ENCODE assay signal across 9 cellular contexts in genomic region chr12:121036810-121037326, GRCh38. TPM values are rescaled to one million over a fixed set of nuclear protein-coding genes. Genes with fewer than 3 reads are reported as not detected.
DNase-seq lines count a peak whose midpoint lies in the region; ATAC-seq and TF ChIP-seq lines count a peak whose summit lies in the region.
"Had no signal": no experiment of that assay in that cellular context is flagged by ENCODE, and none has a peak within 500 bp of the region (broad histone marks: within the 10 kb centered on the region; RNA-seq: fewer than 3 reads in every experiment).

No MANE protein-coding gene starts in this region.

- H3K4me3 ChIP-seq in upper lobe of right lung: no peak overlapping the region
- no peak overlapping the region for H3K4me3 ChIP-seq in mesendoderm (ENCODE audit: low read length)
- H3K4me3 ChIP-seq: adrenal gland had no signal

- peak; percentile 59 for DNase-seq in activated naive CD4-positive, alpha-beta T cell treated with Interleukin-2 at 50 U/mL for 16 hours
- no peak for DNase-seq in activated naive CD4-positive, alpha-beta T cell (lab: John Stamatoyannopoulos, UW)
- peak; percentile 62 for DNase-seq in activated CD8-positive, alpha-beta memory T cell treated with anti-CD3 and anti-CD28 coated beads, Interleukin-2, amount 10 ng/mL, durations not matched to agents 7 days and 5 days
- DNase-seq in fibroblast of peridontal ligament (ENCODE audit: extremely low read depth): peak; percentile 88
- peak; percentile 18 for DNase-seq in upper lobe of right lung
- DNase-seq in progenitor cell of endocrine pancreas (ENCODE audit: low spot score, unreplicated experiment): no peak
- no peak for DNase-seq in mesendoderm
- DNase-seq: adrenal gland had no signal

- H3K36me3 ChIP-seq in upper lobe of right lung: no peaks in the 10 kb centered on the region
- H3K36me3 ChIP-seq in mesendoderm (ENCODE audit: control insufficient read depth, insufficient read depth, low read length): no peaks in the 10 kb centered on the region
- H3K36me3 ChIP-seq: adrenal gland had no signal

- no peak overlapping the region for H2BK15ac ChIP-seq in mesendoderm (replicated peaks; ENCODE audit: low read depth)

- no peaks in the 10 kb centered on the region for H3K9me3 ChIP-seq in upper lobe of right lung
- H3K9me3 ChIP-seq: adrenal gland had no signal

- peaks cover 59% of the 10 kb centered on the region for H3K4me1 Mint-ChIP-seq in activated CD8-positive, alpha-beta memory T cell treated with anti-CD3 and anti-CD28 coated beads, Interleukin-2, amount 10 ng/mL, durations not matched to agents 7 days and 5 days
- H3K4me1 Mint-ChIP-seq in progenitor cell of endocrine pancreas (ENCODE audit: low read depth): no peaks in the 10 kb centered on the region

- peak overlapping the region; percentile 93 for H3K4me3 Mint-ChIP-seq in activated CD8-positive, alpha-beta memory T cell treated with anti-CD3 and anti-CD28 coated beads, Interleukin-2, amount 10 ng/mL, durations not matched to agents 7 days and 5 days
- no peak overlapping the region for H3K4me3 Mint-ChIP-seq in progenitor cell of endocrine pancreas (ENCODE audit: low read depth)

- H2BK5ac ChIP-seq in mesendoderm (ENCODE audit: low read length): no peak overlapping the region

- no peaks in the 10 kb centered on the region for H3K79me1 ChIP-seq in mesendoderm (ENCODE audit: low read length)

- H2AK5ac ChIP-seq in mesendoderm (ENCODE audit: low read length): no peak overlapping the region

- H3K23ac ChIP-seq in mesendoderm (ENCODE audit: low read length): no peak overlapping the region

- H3K27me3 ChIP-seq in upper lobe of right lung (no peaks in the 10 kb centered on the region), mesendoderm (ENCODE audit: insufficient read depth, low read length, poor library complexity) (no peaks in the 10 kb centered on the region)
- H3K27me3 ChIP-seq: adrenal gland had no signal

- H3K36me3 Mint-ChIP-seq in activated CD8-positive, alpha-beta memory T cell treated with anti-CD3 and anti-CD28 coated beads, Interleukin-2, amount 10 ng/mL, durations not matched to agents 7 days and 5 days: peaks cover 68% of the 10 kb centered on the region
- H3K36me3 Mint-ChIP-seq in progenitor cell of endocrine pancreas (ENCODE audit: insufficient read depth): no peaks in the 10 kb centered on the region

- H3K4me2 ChIP-seq in mesendoderm (ENCODE audit: low read length): no peak overlapping the region

- TF ChIP-seq CTCF in upper lobe of right lung (IDR thresholded peaks at IDR 0.05) (no peak), progenitor cell of endocrine pancreas (IDR thresholded peaks at IDR 0.05; ENCODE audit: unreplicated experiment) (no peak)

- H3K4me1 ChIP-seq in upper lobe of right lung (peaks cover 7% of the 10 kb centered on the region), mesendoderm (ENCODE audit: control insufficient read depth, low read depth, low read length) (no peaks in the 10 kb centered on the region)

- CTCF ChIA-PET in activated CD8-positive, alpha-beta memory T cell treated with anti-CD3 and anti-CD28 coated beads, Interleukin-2, amount 10 ng/mL, durations not matched to agents 7 days and 5 days (lab: Charles Lee): interaction anchor here (1.2 to 7.8 kb wide), 4 partner anchors 21 to 92 kb away, joined by 3 to 73 read pairs (median 4); partner anchors contain the start of gene C12orf43

- no peak overlapping the region for H3K18ac ChIP-seq in mesendoderm (ENCODE audit: low read length)

- no peak overlapping the region for H3K4ac ChIP-seq in mesendoderm (ENCODE audit: low read depth, low read length)

- ATAC-seq in activated CD8-positive, alpha-beta memory T cell treated with anti-CD3 and anti-CD28 coated beads, Interleukin-2, amount 10 ng/mL, durations not matched to agents 7 days and 5 days: peak; percentile 5
- ATAC-seq in upper lobe of right lung (peak; percentile 8), HG02610 (IDR thresholded peaks at IDR 0.05; ENCODE audit: unreplicated experiment) (no peak)

- no peak overlapping the region for H4K5ac ChIP-seq in mesendoderm (ENCODE audit: low read length)

- no peaks in the 10 kb centered on the region for H3K79me2 ChIP-seq in mesendoderm (ENCODE audit: control insufficient read depth, insufficient read depth, low read length)

- no peak overlapping the region for H3K56ac ChIP-seq in mesendoderm (ENCODE audit: low read length)

- WGBS in mesendoderm (ENCODE audit: extremely low coverage, insufficient coverage, low lambda C conversion rate): no CpG with 5 or more reads among the region's 6 CpGs

- no peaks in the 10 kb centered on the region for H3K27me3 Mint-ChIP-seq in activated CD8-positive, alpha-beta memory T cell treated with anti-CD3 and anti-CD28 coated beads, Interleukin-2, amount 10 ng/mL, durations not matched to agents 7 days and 5 days
- peaks cover 30% of the 10 kb centered on the region for H3K27me3 Mint-ChIP-seq in progenitor cell of endocrine pancreas

- peak overlapping the region; percentile 97 for H3K27ac Mint-ChIP-seq in activated CD8-positive, alpha-beta memory T cell treated with anti-CD3 and anti-CD28 coated beads, Interleukin-2, amount 10 ng/mL, durations not matched to agents 7 days and 5 days
- H3K27ac Mint-ChIP-seq in progenitor cell of endocrine pancreas: no peak overlapping the region

- H2BK120ac ChIP-seq in mesendoderm (ENCODE audit: low read depth, low read length): no peak overlapping the region

- H3K9ac ChIP-seq in mesendoderm (ENCODE audit: low read length): no peak overlapping the region

- peaks cover 1% of the 10 kb centered on the region for H3K9me3 Mint-ChIP-seq in activated CD8-positive, alpha-beta memory T cell treated with anti-CD3 and anti-CD28 coated beads, Interleukin-2, amount 10 ng/mL, durations not matched to agents 7 days and 5 days (ENCODE audit: low read depth)
- H3K9me3 Mint-ChIP-seq in progenitor cell of endocrine pancreas (ENCODE audit: low read depth): no peaks in the 10 kb centered on the region

- intact Hi-C loops in upper lobe of right lung (cut with DNase I): no loop called here

- H4K8ac ChIP-seq in mesendoderm (ENCODE audit: low read depth, low read length): no peak overlapping the region

- H3K27ac ChIP-seq in upper lobe of right lung (no peak overlapping the region), mesendoderm (ENCODE audit: low read depth, low read length) (no peak overlapping the region)
- H3K27ac ChIP-seq: adrenal gland had no signal

RNA-seq across cellular contexts. Expression of gene OASL, which starts 2.2 kb away (rescaled TPM):
- total RNA-seq in activated CD8-positive, alpha-beta memory T cell treated with anti-CD3 and anti-CD28 coated beads, Interleukin-2, amount 10 ng/mL, durations not matched to agents 7 days and 5 days: 100 to 1,000 TPM in 1 of 2 experiments, 10 to 100 TPM in 1; 55.3 to 135 TPM
- total RNA-seq in upper lobe of right lung: 12.7 TPM
- total RNA-seq in progenitor cell of endocrine pancreas: not detected in 2 replicates
- not detected for polyA plus RNA-seq in mesendoderm (2013, experiment 1 of 2)
- not detected for polyA plus RNA-seq in mesendoderm (2013, experiment 2 of 2)

RNA-seq across cellular contexts. Expression of gene C12orf43, which starts 20.6 kb away (rescaled TPM):
- 10 to 100 TPM; 16.4 to 24.6 TPM for total RNA-seq in activated CD8-positive, alpha-beta memory T cell treated with anti-CD3 and anti-CD28 coated beads, Interleukin-2, amount 10 ng/mL, durations not matched to agents 7 days and 5 days
- total RNA-seq in upper lobe of right lung (15.5 TPM), progenitor cell of endocrine pancreas (16.8 and 17.2 TPM in 2 replicates)
- 21.3 TPM for polyA plus RNA-seq in mesendoderm (2013, experiment 1 of 2)
- 21.8 TPM for polyA plus RNA-seq in mesendoderm (2013, experiment 2 of 2)

RNA-seq across cellular contexts. Expression of gene HNF1A, which starts 58.5 kb away (rescaled TPM):
- not detected for total RNA-seq in activated CD8-positive, alpha-beta memory T cell treated with anti-CD3 and anti-CD28 coated beads, Interleukin-2, amount 10 ng/mL, durations not matched to agents 7 days and 5 days
- total RNA-seq in upper lobe of right lung (not detected), progenitor cell of endocrine pancreas (13.7 and 15.1 TPM in 2 replicates)
- not detected for polyA plus RNA-seq in mesendoderm (2013, experiment 1 of 2)
- not detected for polyA plus RNA-seq in mesendoderm (2013, experiment 2 of 2)

Comparison
In these comparisons a context has a peak if more than half of its experiments do, and no peak if none do; other contexts are left out.
1. DNase-seq: peak in activated naive CD4-positive, alpha-beta T cell treated with Interleukin-2 at 50 U/mL for 16 hours (single experiment), activated CD8-positive, alpha-beta memory T cell treated with anti-CD3 and anti-CD28 coated beads, Interleukin-2, amount 10 ng/mL, durations not matched to agents 7 days and 5 days (single experiment), fibroblast of peridontal ligament (single experiment) and upper lobe of right lung (single experiment); none in activated naive CD4-positive, alpha-beta T cell (0 of 4), progenitor cell of endocrine pancreas (single experiment) and mesendoderm (single experiment).
2. RNA of gene OASL, which starts 2.2 kb away (total RNA-seq): 55.3 to 135 TPM in activated CD8-positive, alpha-beta memory T cell treated with anti-CD3 and anti-CD28 coated beads, Interleukin-2, amount 10 ng/mL, durations not matched to agents 7 days and 5 days and 12.7 TPM in upper lobe of right lung (single experiment); not detected in progenitor cell of endocrine pancreas; every median in the first group is over 10 times any median in the second.
3. RNA of gene HNF1A, which starts 58.5 kb away (total RNA-seq): 13.7 to 15.1 TPM in progenitor cell of endocrine pancreas; not detected in upper lobe of right lung (single experiment) and not detected in activated CD8-positive, alpha-beta memory T cell treated with anti-CD3 and anti-CD28 coated beads, Interleukin-2, amount 10 ng/mL, durations not matched to agents 7 days and 5 days; every median in the first group is over 10 times any median in the second.